ENCODE assay signal across 13 cellular contexts in the genomic region with DNA sequence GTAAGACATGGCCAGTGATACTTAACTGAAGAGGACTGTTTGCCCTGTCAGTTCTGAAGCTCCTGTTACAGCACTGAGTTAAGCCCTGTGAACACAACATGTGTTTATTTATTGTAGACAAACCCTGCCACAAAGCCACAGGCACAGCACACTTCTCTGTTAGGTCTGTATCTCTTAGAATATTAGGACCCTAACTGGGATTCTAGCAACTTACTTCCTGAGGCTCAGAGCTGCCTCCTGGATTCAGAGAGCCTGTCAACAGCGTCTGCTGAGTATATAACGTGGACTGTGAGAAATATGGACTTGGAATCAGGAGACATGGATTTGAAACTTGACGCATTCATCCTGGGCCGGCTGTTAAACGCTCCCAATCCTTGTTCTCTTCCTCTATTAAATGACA.
DNase-seq lines count a peak whose midpoint lies in the region; ATAC-seq, FAIRE-seq and TF ChIP-seq lines count a peak whose summit lies in the region.
"Had no signal": no experiment of that assay in that cellular context is flagged by ENCODE, and none has a peak within 500 bp of the region (broad histone marks: within the 10 kb centered on the region; RNA-seq: fewer than 3 reads in every experiment).

No MANE protein-coding gene starts in this region.

- no peaks in the 10 kb centered on the region for H3K36me3 ChIP-seq in lung (ENCODE audit: control insufficient read depth in 2 of 2, insufficient read depth in 2 of 2, low read length in 2 of 2)
- H3K36me3 ChIP-seq: uterus had no signal

- peak; percentile 14 for TF ChIP-seq CTCF in choroid plexus epithelial cell (conservative IDR thresholded peaks at IDR 0.05; ENCODE audit: low read depth, low read length)
- TF ChIP-seq CTCF in lung (IDR thresholded peaks at IDR 0.05; ENCODE audit: control extremely low read depth, extremely low read depth) = no peak

- H3K4me1 Mint-ChIP-seq in activated T-cell treated with anti-CD3 and anti-CD28 coated beads, Interleukin-2, amount 50 U/mL, for 24 hours (ENCODE audit: low read depth) = peaks cover 68% of the 10 kb centered on the region

- intact Hi-C loops in Right ventricle myocardium superior (cut with DNase I) = no loop called here
- intact Hi-C loops in left cardiac atrium (cut with DNase I) = no loop called here

- ATAC-seq in Right ventricle myocardium superior (ENCODE audit: poor library complexity) (peak; percentile 44), left cardiac atrium (no peak), lung (ENCODE audit: insufficient read depth, low FRiP score) (no peak)
- ATAC-seq: activated naive CD4-positive, alpha-beta T cell treated with anti-CD3 and anti-CD28 coated beads, Interleukin-2, amount 50 U/mL, for 72 hours; esophagus mucosa; GM12878 had no signal

- 60 to 69% methylated on average over 5 of the region's 5 CpGs for WGBS in lung, 2 donors

- no peaks in the 10 kb centered on the region for H3K27me3 Mint-ChIP-seq in activated T-cell treated with anti-CD3 and anti-CD28 coated beads, Interleukin-2, amount 50 U/mL, for 24 hours

- peaks cover 2% of the 10 kb centered on the region for H3K9me3 Mint-ChIP-seq in activated T-cell treated with anti-CD3 and anti-CD28 coated beads, Interleukin-2, amount 50 U/mL, for 24 hours

- H3K4me1 ChIP-seq in lung (ENCODE audit: control insufficient read depth in 2 of 2, insufficient read depth in 2 of 2, low read length in 2 of 2) = peaks cover 17 to 19% of the 10 kb centered on the region in 2 donors
- H3K4me1 ChIP-seq: uterus had no signal

- H3K27me3 ChIP-seq in lung (ENCODE audit: control insufficient read depth, insufficient read depth) = no peaks in the 10 kb centered on the region
- H3K27me3 ChIP-seq: uterus had no signal

- no peak overlapping the region for H3K4me3 Mint-ChIP-seq in activated T-cell treated with anti-CD3 and anti-CD28 coated beads, Interleukin-2, amount 50 U/mL, for 24 hours

- DNase-seq in Right ventricle myocardium superior = no peak
- DNase-seq in left cardiac atrium = no peak
- DNase-seq in choroid plexus epithelial cell (ENCODE audit: low read depth) = peak; percentile 79
- DNase-seq in lung (ENCODE audit: low spot score) = no peak
- no peak for DNase-seq in urothelium cell line (ENCODE audit: low spot score)
- no peak for DNase-seq in activated CD4-positive, alpha-beta T cell treated with anti-CD3 and anti-CD28 coated beads, Interleukin-2, amount 50 U/mL, for 48 hours
- no peak for DNase-seq in pons (ENCODE audit: low spot score)
- DNase-seq in activated T-cell treated with anti-CD3 and anti-CD28 coated beads, Interleukin-2, amount 50 U/mL, for 24 hours = no peak
- DNase-seq: uterus had no signal

- H3K36me3 Mint-ChIP-seq in activated T-cell treated with anti-CD3 and anti-CD28 coated beads, Interleukin-2, amount 50 U/mL, for 24 hours (ENCODE audit: low read depth) = peaks cover 7% of the 10 kb centered on the region

- peak overlapping the region; percentile 14 to 44 for H3K27ac ChIP-seq in lung (ENCODE audit: low read depth in 1 of 2, low read length in 1 of 2)

- H3K4me3 ChIP-seq in choroid plexus epithelial cell (ENCODE audit: low read depth, low read length) (no peak overlapping the region), lung (no peak overlapping the region)
- H3K4me3 ChIP-seq: GM12878, uterus had no signal

- peak; percentile 86 for FAIRE-seq in urothelium cell line (lab: Jason Lieb, UNC)
- FAIRE-seq: GM12878, RCC 7860 had no signal

- H3K27ac Mint-ChIP-seq in activated T-cell treated with anti-CD3 and anti-CD28 coated beads, Interleukin-2, amount 50 U/mL, for 24 hours = no peak overlapping the region
- H3K27ac Mint-ChIP-seq: activated naive CD4-positive, alpha-beta T cell treated with anti-CD3 and anti-CD28 coated beads, Interleukin-2, amount 50 U/mL, for 72 hours had no signal

- H3K9me3 ChIP-seq in lung (ENCODE audit: control insufficient read depth in 2 of 2, insufficient read depth in 1 of 2, low read length in 1 of 2) = no peaks in the 10 kb centered on the region
- H3K9me3 ChIP-seq: uterus had no signal
